ENCODE assay signal across 8 cellular contexts in the genomic region with DNA sequence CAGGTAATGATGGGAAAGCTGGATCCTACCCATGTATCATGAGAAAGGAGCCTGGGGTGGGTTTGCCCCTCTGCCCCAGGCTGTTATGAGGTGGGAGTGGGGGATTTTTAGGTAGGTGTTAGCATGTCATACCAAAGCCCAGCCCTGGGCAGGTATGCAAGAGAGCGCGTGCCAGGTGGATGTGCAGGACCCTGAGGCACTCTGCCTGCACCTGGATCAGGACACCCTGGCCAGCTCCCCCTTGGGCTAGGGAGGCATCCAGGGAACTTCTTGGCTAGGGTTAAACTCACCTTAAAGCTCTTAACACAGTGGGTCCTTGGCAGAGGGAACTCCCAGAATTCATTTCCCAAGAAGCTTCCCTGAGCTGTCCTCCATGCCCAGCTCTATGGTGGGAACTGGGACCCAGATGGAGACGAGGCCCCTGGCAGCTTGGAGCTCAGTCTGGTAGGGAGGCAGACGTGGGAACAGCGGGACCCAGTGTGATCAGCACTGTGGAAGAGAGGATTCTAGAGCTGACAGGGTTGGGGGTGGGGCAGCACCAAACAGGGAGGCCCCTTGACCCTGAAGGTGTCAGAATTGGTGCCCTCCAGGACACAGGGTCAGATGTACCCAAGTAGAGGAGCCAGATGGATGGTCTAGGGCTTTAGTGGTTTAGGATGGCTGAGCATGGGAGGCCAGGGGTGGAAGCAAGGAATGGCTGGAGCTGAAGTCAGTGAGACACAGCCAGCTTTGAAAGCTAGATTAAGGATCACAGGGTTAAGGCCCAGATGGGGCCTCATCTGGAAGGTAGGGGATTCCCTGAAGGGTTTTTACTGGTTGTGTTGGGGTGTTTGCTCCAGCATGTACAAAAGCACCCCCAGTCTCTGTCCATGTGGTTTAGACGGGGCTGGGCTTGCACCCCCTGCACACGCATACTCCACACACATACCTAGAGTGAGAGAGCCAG. TPM values are rescaled to one million over a fixed set of nuclear protein-coding genes. Genes with fewer than 3 reads are reported as not detected.
DNase-seq lines count a peak whose midpoint lies in the region; ATAC-seq, FAIRE-seq and TF ChIP-seq lines count a peak whose summit lies in the region.
"Had no signal": no experiment of that assay in that cellular context is flagged by ENCODE, and none has a peak within 500 bp of the region (broad histone marks: within the 10 kb centered on the region; RNA-seq: fewer than 3 reads in every experiment).

No MANE protein-coding gene starts in this region.

- peak overlapping the region; percentile 58 for H3K4me3 Mint-ChIP-seq in activated T-cell treated with anti-CD3 and anti-CD28 coated beads, Interleukin-2, amount 50 U/mL, for 4 hours
- peak overlapping the region; percentile 3 to 20 for H3K4me3 Mint-ChIP-seq in stimulated activated naive B cell treated with anti-CD40 and anti-IgM and Interleukin-4, amounts not matched to agents 10 μg/mL and 1 μg/mL and 100 μg/mL, for 72 hours

- no peak for FAIRE-seq in D721Med (lab: Jason Lieb, UNC)

- no peaks in the 10 kb centered on the region for H3K27me3 Mint-ChIP-seq in activated T-cell treated with anti-CD3 and anti-CD28 coated beads, Interleukin-2, amount 50 U/mL, for 4 hours (ENCODE audit: low read depth)
- H3K27me3 Mint-ChIP-seq in stimulated activated naive B cell treated with anti-CD40 and anti-IgM and Interleukin-4, amounts not matched to agents 10 μg/mL and 1 μg/mL and 100 μg/mL, for 72 hours = no peaks in the 10 kb centered on the region

- H3K36me3 Mint-ChIP-seq in activated T-cell treated with anti-CD3 and anti-CD28 coated beads, Interleukin-2, amount 50 U/mL, for 4 hours (ENCODE audit: insufficient read depth) = peaks cover 12% of the 10 kb centered on the region
- H3K36me3 Mint-ChIP-seq in stimulated activated naive B cell treated with anti-CD40 and anti-IgM and Interleukin-4, amounts not matched to agents 10 μg/mL and 1 μg/mL and 100 μg/mL, for 72 hours = peaks cover 18 to 22% of the 10 kb centered on the region in 2 donors

- no peak for TF ChIP-seq CTCF in D721Med (IDR thresholded peaks at IDR 0.05; ENCODE audit: insufficient read depth, missing control alignments)

- H3K9me3 Mint-ChIP-seq in activated T-cell treated with anti-CD3 and anti-CD28 coated beads, Interleukin-2, amount 50 U/mL, for 4 hours = no peaks in the 10 kb centered on the region
- H3K9me3 Mint-ChIP-seq in stimulated activated naive B cell treated with anti-CD40 and anti-IgM and Interleukin-4, amounts not matched to agents 10 μg/mL and 1 μg/mL and 100 μg/mL, for 72 hours = no peaks in the 10 kb centered on the region

- no peak for ATAC-seq in activated T-cell treated with anti-CD3 and anti-CD28 coated beads, Interleukin-2, amount 50 U/mL, for 4 hours
- no peak for ATAC-seq in stimulated activated naive B cell treated with anti-CD40 and anti-IgM and Interleukin-4, amounts not matched to agents 10 μg/mL and 1 μg/mL and 100 μg/mL, for 72 hours (replicated peaks)

- peaks cover 61% of the 10 kb centered on the region for H3K4me1 Mint-ChIP-seq in activated T-cell treated with anti-CD3 and anti-CD28 coated beads, Interleukin-2, amount 50 U/mL, for 4 hours (ENCODE audit: low read depth)
- H3K4me1 Mint-ChIP-seq in stimulated activated naive B cell treated with anti-CD40 and anti-IgM and Interleukin-4, amounts not matched to agents 10 μg/mL and 1 μg/mL and 100 μg/mL, for 72 hours = peaks cover 42 to 54% of the 10 kb centered on the region in 2 donors

- peak; percentile 49 for DNase-seq in stimulated activated CD4-positive, alpha-beta T cell treated with anti-CD3 and anti-CD28 coated beads, Interleukin-15, amount 100 ng/mL, for 24 hours
- DNase-seq in stimulated activated CD4-positive, alpha-beta T cell treated with anti-CD3 and anti-CD28 coated beads, Interleukin-12 subunit alpha, Interleukin-12 subunit beta, amount 100 ng/mL, for 4 hours = no peak
- no peak for DNase-seq in activated T-cell treated with anti-CD3 and anti-CD28 coated beads, Interleukin-2, amount 50 U/mL, for 4 hours
- DNase-seq in stimulated activated naive B cell treated with anti-CD40 and anti-IgM and Interleukin-4, amounts not matched to agents 10 μg/mL and 1 μg/mL and 100 μg/mL, for 72 hours = no peak
- DNase-seq in foreskin melanocyte (no peak), D721Med (ENCODE audit: insufficient read length, low spot score) (no peak)
- DNase-seq: MG63 had no signal

- peak overlapping the region; percentile 79 for H3K27ac Mint-ChIP-seq in stimulated activated naive B cell treated with anti-CD40 and anti-IgM and Interleukin-4, amounts not matched to agents 10 μg/mL and 1 μg/mL and 100 μg/mL, for 72 hours

RNA-seq across cellular contexts. Expression of gene PRR7, which starts 2.2 kb away (rescaled TPM):
- 10 to 100 TPM; 11.7 to 19.8 (median 14.2) TPM for total RNA-seq in activated T-cell treated with anti-CD3 and anti-CD28 coated beads, Interleukin-2, amount 50 U/mL, for 4 hours

RNA-seq across cellular contexts. Expression of gene GRK6, which starts 17.9 kb away (rescaled TPM):
- 100 to 1,000 TPM; 140 to 163 (median 158) TPM for total RNA-seq in activated T-cell treated with anti-CD3 and anti-CD28 coated beads, Interleukin-2, amount 50 U/mL, for 4 hours

RNA-seq across cellular contexts. Expression of gene DBN1, which starts 29.1 kb away (rescaled TPM):
- total RNA-seq in activated T-cell treated with anti-CD3 and anti-CD28 coated beads, Interleukin-2, amount 50 U/mL, for 4 hours = 10 to 100 TPM; 16.6 to 48.5 (median 21.6) TPM

RNA-seq across cellular contexts. Expression of gene F12, which starts 35.0 kb away (rescaled TPM):
- 1 to 10 TPM; 1.7 to 5.7 (median 3.1) TPM for total RNA-seq in activated T-cell treated with anti-CD3 and anti-CD28 coated beads, Interleukin-2, amount 50 U/mL, for 4 hours
- total RNA-seq: urinary bladder had no signal

RNA-seq across cellular contexts. Expression of gene PFN3, which starts 43.9 kb away (rescaled TPM):
- total RNA-seq in activated T-cell treated with anti-CD3 and anti-CD28 coated beads, Interleukin-2, amount 50 U/mL, for 4 hours = not detected
- total RNA-seq: urinary bladder had no signal
